In the genomic region with DNA sequence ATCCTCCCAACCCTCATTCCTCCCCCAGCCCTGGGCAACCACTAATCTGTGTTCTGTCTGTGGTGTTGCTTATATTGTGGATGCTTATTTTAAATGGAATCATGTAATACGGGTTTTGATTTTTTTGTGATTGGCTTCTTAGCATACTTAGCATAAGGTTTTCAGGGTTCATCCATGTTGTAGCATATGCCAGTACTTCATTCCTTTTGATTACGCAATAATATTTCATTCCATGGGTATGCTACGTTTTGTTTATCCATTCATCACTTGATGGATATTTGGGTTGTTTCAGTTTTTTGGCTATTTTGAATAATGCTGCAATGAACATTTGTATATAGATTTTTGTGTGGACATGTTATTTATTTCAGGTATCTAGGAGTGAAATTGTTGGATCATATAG, we compare ENCODE assay signal across 13 cellular contexts.
"Had no signal": no experiment of that assay in that cellular context is flagged by ENCODE, and none has a peak within 500 bp of the region (broad histone marks: within the 10 kb centered on the region; RNA-seq: fewer than 3 reads in every experiment).

No MANE protein-coding gene starts in this region.

- FAIRE-seq: TTC549 had no signal

- H3K9me3 ChIP-seq: sigmoid colon, transverse colon had no signal

- H3K36me3 ChIP-seq: sigmoid colon, transverse colon had no signal

- H3K36me3 Mint-ChIP-seq: activated naive CD8-positive, alpha-beta T cell treated with anti-CD3 and anti-CD28 coated beads for 36 hours had no signal

- H3K27me3 Mint-ChIP-seq: activated naive CD8-positive, alpha-beta T cell treated with anti-CD3 and anti-CD28 coated beads for 36 hours had no signal

- H3K27me3 ChIP-seq: sigmoid colon, transverse colon had no signal

- DNase-seq: activated CD4-positive, CD25-positive, alpha-beta regulatory T cell; activated naive CD8-positive, alpha-beta T cell treated with anti-CD3 and anti-CD28 coated beads for 36 hours; effector CD8-positive, alpha-beta T cell; occipital lobe; sigmoid colon; stimulated activated CD4-positive, alpha-beta T cell treated with anti-CD3 and anti-CD28 coated beads, Interleukin-12 subunit alpha, Interleukin-12 subunit beta, amount 100 ng/mL, for 4 hours; stimulated activated naive CD4-positive, alpha-beta T cell; substantia nigra; T-helper 17 cell; transverse colon had no signal

- H3K27ac ChIP-seq: transverse colon had no signal

- H3K4me3 Mint-ChIP-seq: activated naive CD8-positive, alpha-beta T cell treated with anti-CD3 and anti-CD28 coated beads for 36 hours; nephron; T-helper 17 cell had no signal

- ATAC-seq: T-helper 17 cell had no signal

- H3K4me3 ChIP-seq: coronary artery, sigmoid colon, transverse colon had no signal

- H3K4me1 Mint-ChIP-seq: activated naive CD8-positive, alpha-beta T cell treated with anti-CD3 and anti-CD28 coated beads for 36 hours; T-helper 17 cell had no signal

- H3K27ac Mint-ChIP-seq: activated naive CD8-positive, alpha-beta T cell treated with anti-CD3 and anti-CD28 coated beads for 36 hours; nephron; T-helper 17 cell had no signal
